ENCODE assay signal across 13 cellular contexts in genomic region chr2:8540552-8541055, GRCh38.
DNase-seq lines count a peak whose midpoint lies in the region; ATAC-seq, FAIRE-seq and TF ChIP-seq lines count a peak whose summit lies in the region.
"Had no signal": no experiment of that assay in that cellular context is flagged by ENCODE, and none has a peak within 500 bp of the region (broad histone marks: within the 10 kb centered on the region; RNA-seq: fewer than 3 reads in every experiment).

No MANE protein-coding gene starts in this region.

- peaks cover 3% of the 10 kb centered on the region; the same call in 2 of the 3 replicates for H3K4me1 Mint-ChIP-seq in GM23338
- H3K4me1 Mint-ChIP-seq in astrocyte (ENCODE audit: low read depth, unreplicated experiment): peaks cover 22% of the 10 kb centered on the region

- no peaks in the 10 kb centered on the region for H4K20me1 ChIP-seq in BLaER1
- H4K20me1 ChIP-seq in GM23338 (replicated peaks; ENCODE audit: insufficient read depth): no peaks in the 10 kb centered on the region
- no peaks in the 10 kb centered on the region for H4K20me1 ChIP-seq in astrocyte (ENCODE audit: insufficient read depth, low read length)

- H3K9me2 ChIP-seq in GM23338 (ENCODE audit: insufficient read depth): no peaks in the 10 kb centered on the region

- TF ChIP-seq CTCF in GM23338 (conservative IDR thresholded peaks at IDR 0.05; ENCODE audit: low read depth in 2 of 2): no peak
- no peak for TF ChIP-seq CTCF in astrocyte (IDR thresholded peaks at IDR 0.05; ENCODE audit: insufficient read depth, low read depth, low read length)
- no peak for TF ChIP-seq CTCF in neutrophil (IDR thresholded peaks at IDR 0.05)
- no peak for TF ChIP-seq CTCF in ascending aorta (IDR thresholded peaks at IDR 0.05)

- H3K4me2 ChIP-seq in BLaER1: peak overlapping the region; percentile 93
- H3K4me2 ChIP-seq in GM23338: no peak overlapping the region
- no peak overlapping the region for H3K4me2 ChIP-seq in astrocyte (ENCODE audit: low read length)

- no peak for DNase-seq in GM23338 (ENCODE audit: low spot score)
- no peak for DNase-seq in astrocyte (ENCODE audit: low read depth)
- DNase-seq in SW480 (ENCODE audit: low spot score): no peak
- DNase-seq in AG20443 (ENCODE audit: low spot score): no peak
- DNase-seq in ascending aorta (ENCODE audit: low spot score in 2 of 2): no peak
- DNase-seq: activated CD4-positive, alpha-beta T cell treated with anti-CD3 and anti-CD28 coated beads, Interleukin-2, amount 50 U/mL, for 4 hours; effector memory CD4-positive, alpha-beta T cell; IMR-90; NCI-H1694 had no signal

- H3K27me3 Mint-ChIP-seq in GM23338 (ENCODE audit: insufficient read depth, low read depth, poor library complexity) (peaks cover 11% of the 10 kb centered on the region), astrocyte (ENCODE audit: low read depth, unreplicated experiment) (peaks cover 43% of the 10 kb centered on the region)

- H3K27ac ChIP-seq in BLaER1 (peak overlapping the region; percentile 95), GM23338 (ENCODE audit: low read depth) (no peak overlapping the region), astrocyte (ENCODE audit: low read depth, low read length) (no peak overlapping the region), neutrophil (peak overlapping the region; percentile 21), ascending aorta (peak overlapping the region in 1 of 2 donors; percentile 9)

- H3K79me2 ChIP-seq in GM23338 (replicated peaks; ENCODE audit: insufficient read depth) (no peaks in the 10 kb centered on the region), astrocyte (ENCODE audit: insufficient read depth, low read length) (no peaks in the 10 kb centered on the region)

- H3K9me3 ChIP-seq in BLaER1 (no peaks in the 10 kb centered on the region), astrocyte (ENCODE audit: insufficient read depth, low read depth, low read length) (no peaks in the 10 kb centered on the region), neutrophil (no peaks in the 10 kb centered on the region), ascending aorta (no peaks in the 10 kb centered on the region)
- H3K9me3 ChIP-seq: gastroesophageal sphincter had no signal

- H3K36me3 Mint-ChIP-seq in GM23338 (ENCODE audit: low read depth) (peaks cover 3% of the 10 kb centered on the region; the same call in 1 of the 3 replicates), astrocyte (ENCODE audit: low read depth, unreplicated experiment) (no peaks in the 10 kb centered on the region)

- no peak overlapping the region for H3K4me3 ChIP-seq in BLaER1
- no peak overlapping the region for H3K4me3 ChIP-seq in GM23338
- no peak overlapping the region for H3K4me3 ChIP-seq in astrocyte (ENCODE audit: insufficient read depth, low read depth, low read length)
- H3K4me3 ChIP-seq in neutrophil (ENCODE audit: low read depth in 1 of 2, low read length in 1 of 2): no peak overlapping the region
- no peak overlapping the region for H3K4me3 ChIP-seq in ascending aorta
- H3K4me3 ChIP-seq: gastroesophageal sphincter had no signal

- H3K9ac ChIP-seq in BLaER1 (peak overlapping the region; percentile 70), astrocyte (ENCODE audit: low read length) (no peak overlapping the region)

- H3F3A ChIP-seq in GM23338 (replicated peaks; ENCODE audit: low read depth): no peaks in the 10 kb centered on the region

- H3K27ac Mint-ChIP-seq in GM23338 (no peak overlapping the region), astrocyte (ENCODE audit: unreplicated experiment) (peak overlapping the region; percentile 14)

- H3K4me1 ChIP-seq in BLaER1 (peaks cover 100% of the 10 kb centered on the region), GM23338 (ENCODE audit: insufficient read depth) (no peaks in the 10 kb centered on the region), astrocyte (ENCODE audit: insufficient read depth, low read length) (peaks cover 30% of the 10 kb centered on the region), neutrophil (ENCODE audit: control insufficient read depth in 1 of 2, insufficient read depth in 1 of 2, low read depth in 1 of 2, low read length in 1 of 2) (peaks cover 77 to 80% of the 10 kb centered on the region in 2 experiments), ascending aorta (peaks cover 10 to 13% of the 10 kb centered on the region in 2 donors)

- no peak overlapping the region for H3K4me3 Mint-ChIP-seq in GM23338
- no peak overlapping the region for H3K4me3 Mint-ChIP-seq in astrocyte (ENCODE audit: unreplicated experiment)

- H3K27me3 ChIP-seq in BLaER1 (no peaks in the 10 kb centered on the region), GM23338 (ENCODE audit: insufficient read depth) (no peaks in the 10 kb centered on the region), astrocyte (ENCODE audit: insufficient read depth, low read length) (no peaks in the 10 kb centered on the region), neutrophil (no peaks in the 10 kb centered on the region), ascending aorta (no peaks in the 10 kb centered on the region)
- H3K27me3 ChIP-seq: gastroesophageal sphincter had no signal

- H2AFZ ChIP-seq in GM23338: peak overlapping the region; percentile 56; the same call in 1 of the 2 replicates
- no peak overlapping the region for H2AFZ ChIP-seq in astrocyte (ENCODE audit: low read depth, low read length)

- H3K36me3 ChIP-seq in BLaER1 (no peaks in the 10 kb centered on the region), GM23338 (ENCODE audit: insufficient read depth) (no peaks in the 10 kb centered on the region), astrocyte (ENCODE audit: insufficient read depth, low read length) (no peaks in the 10 kb centered on the region), neutrophil (no peaks in the 10 kb centered on the region), ascending aorta (no peaks in the 10 kb centered on the region)
- H3K36me3 ChIP-seq: gastroesophageal sphincter had no signal

- no peaks in the 10 kb centered on the region for H3K9me3 Mint-ChIP-seq in GM23338
- H3K9me3 Mint-ChIP-seq in astrocyte (ENCODE audit: unreplicated experiment): no peaks in the 10 kb centered on the region

- ATAC-seq in GM23338 (no peak), GM21619 (IDR thresholded peaks at IDR 0.05; ENCODE audit: unreplicated experiment) (no peak)
- ATAC-seq: gastroesophageal sphincter had no signal

- intact Hi-C loops in ascending aorta (cut with DNase I): no loop called here

- no peak for FAIRE-seq in astrocyte (lab: Jason Lieb, UNC)

TF ChIP-seq in GM23338, 12 proteins besides CTCF, POLR2A, EP300 and RAD21:
- no peak for TF ChIP-seq POLR2AphosphoS5 (IDR thresholded peaks at IDR 0.05; ENCODE audit: low read depth)
- no peak for TF ChIP-seq STAT1 (IDR thresholded peaks at IDR 0.05; ENCODE audit: unreplicated experiment)

Comparison
In these comparisons a context has a peak if more than half of its experiments do, and no peak if none do; other contexts are left out.
1. H3K27ac ChIP-seq: peak in BLaER1 (single experiment) and neutrophil (single experiment); none in GM23338 (single experiment) and astrocyte (single experiment).